In the genomic region with DNA sequence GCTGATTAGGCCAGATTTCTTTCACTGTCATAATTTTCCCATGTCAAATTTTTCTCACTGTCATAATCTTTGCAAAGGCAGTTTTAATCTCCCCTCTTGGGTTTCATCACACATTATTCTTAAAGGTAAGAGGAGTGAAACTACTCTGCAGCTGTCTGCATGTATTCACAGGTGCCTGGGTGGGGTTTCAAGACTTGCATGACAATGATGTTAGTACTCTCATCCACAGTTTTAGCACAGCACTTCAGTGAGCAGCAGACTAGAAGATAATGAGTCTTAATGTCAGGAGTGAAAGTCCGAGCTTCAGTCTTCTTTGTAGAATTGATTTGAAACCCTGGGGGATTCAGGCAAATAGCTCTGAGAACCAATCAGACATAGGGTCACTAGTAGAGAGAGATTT, we compare ENCODE assay signal across 16 cellular contexts.
A peak's percentile ranks its signal among the peaks of the same experiment; 100 is the strongest.
DNase-seq lines count a peak whose midpoint lies in the region; ATAC-seq and TF ChIP-seq lines count a peak whose summit lies in the region.
"Had no signal": no experiment of that assay in that cellular context is flagged by ENCODE, and none has a peak within 500 bp of the region (broad histone marks: within the 10 kb centered on the region; RNA-seq: fewer than 3 reads in every experiment).

No MANE protein-coding gene starts in this region.

- DNase-seq in PC-9 = no peak
- DNase-seq in middle frontal gyrus (ENCODE audit: extremely low spot score, low spot score) = no peak
- no peak for DNase-seq in endothelial cell (ENCODE audit: low spot score)
- no peak for DNase-seq in left ventricle myocardium inferior
- no peak for DNase-seq in activated CD4-positive, alpha-beta memory T cell treated with anti-CD3 and anti-CD28 coated beads, Interleukin-2, amount 10 ng/mL, durations not matched to agents 7 days and 5 days
- DNase-seq: activated CD4-positive, alpha-beta T cell treated with anti-CD3 and anti-CD28 coated beads for 48 hours; activated naive CD4-positive, alpha-beta T cell; colonic mucosa; GF-D8; HCEC 1CT; stimulated activated naive CD4-positive, alpha-beta T cell had no signal

- POLR2A ChIA-PET in PC-9 (lab: Charles Lee; ENCODE audit: unreplicated experiment) = no interaction called here
- POLR2A ChIA-PET in activated CD4-positive, alpha-beta memory T cell treated with anti-CD3 and anti-CD28 coated beads, Interleukin-2, amount 10 ng/mL, durations not matched to agents 7 days and 5 days (lab: Charles Lee) = no interaction called here

- H3K4me3 Mint-ChIP-seq in endothelial cell (ENCODE audit: unreplicated experiment) = no peak overlapping the region
- H3K4me3 Mint-ChIP-seq in activated CD4-positive, alpha-beta memory T cell treated with anti-CD3 and anti-CD28 coated beads, Interleukin-2, amount 10 ng/mL, durations not matched to agents 7 days and 5 days = no peak overlapping the region

- no peaks in the 10 kb centered on the region for H4K20me1 ChIP-seq in PC-9 (ENCODE audit: insufficient read depth)
- H4K20me1 ChIP-seq: BLaER1 had no signal

- peak overlapping the region; percentile 16; the same call in 1 of the 2 replicates for H3K4me2 ChIP-seq in PC-9
- H3K4me2 ChIP-seq: BLaER1 had no signal

- TF ChIP-seq CTCF in PC-9 (conservative IDR thresholded peaks at IDR 0.05) (no peak), endothelial cell (IDR thresholded peaks at IDR 0.05; ENCODE audit: unreplicated experiment) (no peak), left ventricle myocardium inferior (IDR thresholded peaks at IDR 0.05; ENCODE audit: borderline replicate concordance) (no peak)

- peaks cover 15% of the 10 kb centered on the region; the same call in 1 of the 2 replicates for H3F3A ChIP-seq in PC-9 (ENCODE audit: insufficient read depth, low read depth)

- H3K27me3 ChIP-seq in PC-9 (ENCODE audit: insufficient read depth, low read depth) (no peaks in the 10 kb centered on the region), left ventricle myocardium inferior (ENCODE audit: low read depth) (peaks cover 2% of the 10 kb centered on the region)
- H3K27me3 ChIP-seq: BLaER1, colonic mucosa had no signal

- CTCF ChIA-PET in PC-9 (lab: Charles Lee) = no interaction called here
- CTCF ChIA-PET in activated CD4-positive, alpha-beta memory T cell treated with anti-CD3 and anti-CD28 coated beads, Interleukin-2, amount 10 ng/mL, durations not matched to agents 7 days and 5 days (lab: Charles Lee) = no interaction called here

- H3K9me3 Mint-ChIP-seq in endothelial cell (ENCODE audit: unreplicated experiment) = no peaks in the 10 kb centered on the region
- no peaks in the 10 kb centered on the region for H3K9me3 Mint-ChIP-seq in activated CD4-positive, alpha-beta memory T cell treated with anti-CD3 and anti-CD28 coated beads, Interleukin-2, amount 10 ng/mL, durations not matched to agents 7 days and 5 days

- no peaks in the 10 kb centered on the region for H3K4me1 Mint-ChIP-seq in endothelial cell (ENCODE audit: unreplicated experiment)
- H3K4me1 Mint-ChIP-seq in activated CD4-positive, alpha-beta memory T cell treated with anti-CD3 and anti-CD28 coated beads, Interleukin-2, amount 10 ng/mL, durations not matched to agents 7 days and 5 days = no peaks in the 10 kb centered on the region

- H3K79me2 ChIP-seq in PC-9 (ENCODE audit: low read depth) = no peaks in the 10 kb centered on the region

- intact Hi-C loops in PC-9 (cut with micrococcal nuclease; ENCODE audit: unreplicated experiment) = no loop called here
- intact Hi-C loops in left ventricle myocardium inferior (cut with micrococcal nuclease) = no loop called here

- H3K4me3 ChIP-seq in PC-9 (no peak overlapping the region), left ventricle myocardium inferior (no peak overlapping the region)
- H3K4me3 ChIP-seq: BLaER1, colonic mucosa, K562 had no signal

- BruUV-seq in PC-9 (replicated peaks; lab: Mats Ljungman, UMichigan) = no TSS peak

- H2AFZ ChIP-seq in PC-9 = no peak overlapping the region

- no peaks in the 10 kb centered on the region for H3K9me2 ChIP-seq in PC-9 (ENCODE audit: insufficient read depth)

- H3K9me3 ChIP-seq in PC-9 (ENCODE audit: insufficient read depth, low read depth) (no peaks in the 10 kb centered on the region), left ventricle myocardium inferior (replicated peaks) (peaks cover 30% of the 10 kb centered on the region)
- H3K9me3 ChIP-seq: colonic mucosa had no signal

- ATAC-seq in GM18519 (IDR thresholded peaks at IDR 0.05; ENCODE audit: low FRiP score, unreplicated experiment) = peak; percentile 91
- peak; percentile 62 for ATAC-seq in GM21447 (IDR thresholded peaks at IDR 0.05; ENCODE audit: unreplicated experiment)
- peak; percentile 78 for ATAC-seq in HG03064 (IDR thresholded peaks at IDR 0.05; ENCODE audit: low read depth, unreplicated experiment)
- ATAC-seq: K562 had no signal

- H3K27ac Mint-ChIP-seq in endothelial cell (ENCODE audit: unreplicated experiment) = no peak overlapping the region
- no peak overlapping the region for H3K27ac Mint-ChIP-seq in activated CD4-positive, alpha-beta memory T cell treated with anti-CD3 and anti-CD28 coated beads, Interleukin-2, amount 10 ng/mL, durations not matched to agents 7 days and 5 days

- peaks cover 18% of the 10 kb centered on the region for H3K4me1 ChIP-seq in PC-9 (replicated peaks; ENCODE audit: insufficient read depth)
- H3K4me1 ChIP-seq in left ventricle myocardium inferior = no peaks in the 10 kb centered on the region
- H3K4me1 ChIP-seq: BLaER1, colonic mucosa had no signal

- no peaks in the 10 kb centered on the region for H3K27me3 Mint-ChIP-seq in endothelial cell (ENCODE audit: unreplicated experiment)
- no peaks in the 10 kb centered on the region for H3K27me3 Mint-ChIP-seq in activated CD4-positive, alpha-beta memory T cell treated with anti-CD3 and anti-CD28 coated beads, Interleukin-2, amount 10 ng/mL, durations not matched to agents 7 days and 5 days

- no peaks in the 10 kb centered on the region for H3K36me3 Mint-ChIP-seq in endothelial cell (ENCODE audit: low read depth, unreplicated experiment)
- H3K36me3 Mint-ChIP-seq in activated CD4-positive, alpha-beta memory T cell treated with anti-CD3 and anti-CD28 coated beads, Interleukin-2, amount 10 ng/mL, durations not matched to agents 7 days and 5 days (ENCODE audit: low read depth) = no peaks in the 10 kb centered on the region

- 0 out of 2 replicates have a peak overlapping the region, but pooled peaks have one; percentile 28 for H3K27ac ChIP-seq in PC-9
- no peak overlapping the region for H3K27ac ChIP-seq in left ventricle myocardium inferior (replicated peaks)
- H3K27ac ChIP-seq: BLaER1, colonic mucosa had no signal

- no peaks in the 10 kb centered on the region for H3K36me3 ChIP-seq in PC-9 (ENCODE audit: low read depth)
- no peaks in the 10 kb centered on the region for H3K36me3 ChIP-seq in left ventricle myocardium inferior
- H3K36me3 ChIP-seq: BLaER1, colonic mucosa had no signal
